ENCODE assay signal across 8 cellular contexts in the genomic region with DNA sequence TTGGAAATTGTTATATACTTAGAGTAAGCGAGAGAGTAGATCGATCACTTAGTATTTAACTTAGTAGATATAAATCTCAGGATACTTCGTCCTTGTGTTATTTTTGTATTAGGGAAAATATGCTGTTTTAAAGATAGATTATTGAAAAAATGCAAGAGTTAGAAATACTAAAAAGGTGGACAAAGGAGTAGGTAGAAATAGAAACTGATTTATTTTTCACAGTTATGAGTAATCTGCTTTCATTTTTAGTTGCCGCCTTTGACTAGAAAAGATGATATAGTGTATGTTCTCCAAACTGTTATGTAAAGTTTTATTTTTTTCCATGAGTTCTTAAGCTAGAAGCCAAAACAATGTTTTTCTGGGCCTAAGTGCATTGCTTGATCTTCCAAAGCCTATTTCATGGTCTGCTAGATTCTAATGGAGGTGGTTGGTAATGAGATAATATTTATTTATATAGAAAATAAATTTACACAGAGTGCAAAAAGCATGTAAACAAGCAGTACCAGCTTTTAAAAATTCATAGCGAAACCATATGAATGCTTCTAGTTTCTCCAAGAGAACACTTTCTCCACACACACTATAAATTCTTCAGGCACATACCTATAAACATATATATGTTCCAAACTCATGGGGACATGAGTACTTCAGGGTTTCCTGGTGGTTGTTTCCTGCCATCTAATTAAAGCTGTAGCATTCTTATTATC.
DNase-seq lines count a peak whose midpoint lies in the region; ATAC-seq lines count a peak whose summit lies in the region.

No MANE protein-coding gene starts in this region.

- no peak overlapping the region for H3K4me3 ChIP-seq in aorta (ENCODE audit: low read length in 2 of 2)

- H3K27me3 ChIP-seq in aorta (ENCODE audit: control insufficient read depth in 1 of 2, insufficient read depth in 2 of 2, low read length in 1 of 2) = no peaks in the 10 kb centered on the region

- no peaks in the 10 kb centered on the region for H3K36me3 ChIP-seq in aorta (ENCODE audit: control insufficient read depth in 1 of 2, insufficient read depth in 2 of 2, low read length in 1 of 2)

- H3K4me3 Mint-ChIP-seq in activated naive CD8-positive, alpha-beta T cell treated with anti-CD3 and anti-CD28 coated beads, Interleukin-2, amount 50 U/mL, for 24 hours = no peak overlapping the region
- H3K4me3 Mint-ChIP-seq in activated naive CD8-positive, alpha-beta T cell treated with anti-CD3 and anti-CD28 coated beads for 36 hours = no peak overlapping the region

- peak overlapping the region in 1 of 2 donors; percentile 33 for H3K27ac ChIP-seq in aorta (ENCODE audit: low read depth in 1 of 2, low read length in 2 of 2)

- peaks cover 16% of the 10 kb centered on the region for H3K4me1 Mint-ChIP-seq in activated naive CD8-positive, alpha-beta T cell treated with anti-CD3 and anti-CD28 coated beads, Interleukin-2, amount 50 U/mL, for 24 hours
- peaks cover 13% of the 10 kb centered on the region for H3K4me1 Mint-ChIP-seq in activated naive CD8-positive, alpha-beta T cell treated with anti-CD3 and anti-CD28 coated beads for 36 hours

- WGBS in aorta, 2 donors = 5 to 8% methylated on average over 5 of the region's 5 CpGs

- no peaks in the 10 kb centered on the region for H3K9me3 Mint-ChIP-seq in activated naive CD8-positive, alpha-beta T cell treated with anti-CD3 and anti-CD28 coated beads, Interleukin-2, amount 50 U/mL, for 24 hours
- H3K9me3 Mint-ChIP-seq in activated naive CD8-positive, alpha-beta T cell treated with anti-CD3 and anti-CD28 coated beads for 36 hours = no peaks in the 10 kb centered on the region

- H3K9me3 ChIP-seq in aorta (ENCODE audit: control insufficient read depth, low read length) = no peaks in the 10 kb centered on the region

- H3K27me3 Mint-ChIP-seq in activated naive CD8-positive, alpha-beta T cell treated with anti-CD3 and anti-CD28 coated beads, Interleukin-2, amount 50 U/mL, for 24 hours = peaks cover 2% of the 10 kb centered on the region
- H3K27me3 Mint-ChIP-seq in activated naive CD8-positive, alpha-beta T cell treated with anti-CD3 and anti-CD28 coated beads for 36 hours = no peaks in the 10 kb centered on the region

- H3K36me3 Mint-ChIP-seq in activated naive CD8-positive, alpha-beta T cell treated with anti-CD3 and anti-CD28 coated beads, Interleukin-2, amount 50 U/mL, for 24 hours (ENCODE audit: low read depth) = no peaks in the 10 kb centered on the region
- no peaks in the 10 kb centered on the region for H3K36me3 Mint-ChIP-seq in activated naive CD8-positive, alpha-beta T cell treated with anti-CD3 and anti-CD28 coated beads for 36 hours

- peaks cover 0 to 1% of the 10 kb centered on the region in 2 donors for H3K4me1 ChIP-seq in aorta (ENCODE audit: control insufficient read depth in 1 of 2, insufficient read depth in 2 of 2, low read length in 2 of 2)

- peak; percentile 20 for ATAC-seq in activated naive CD8-positive, alpha-beta T cell treated with anti-CD3 and anti-CD28 coated beads, Interleukin-2, amount 50 U/mL, for 24 hours
- ATAC-seq in HG02759 (IDR thresholded peaks at IDR 0.05; ENCODE audit: unreplicated experiment) (peak; percentile 62), HG03575 (IDR thresholded peaks at IDR 0.05; ENCODE audit: extremely low read depth, insufficient number of reproducible peaks, low FRiP score, unreplicated experiment) (peak; percentile 75), aorta (ENCODE audit: low FRiP score) (peak; percentile 40), Right ventricle myocardium superior (ENCODE audit: poor library complexity) (no peak)

- intact Hi-C loops in aorta (cut with DNase I) (no loop called here), Right ventricle myocardium superior (cut with DNase I) (no loop called here)

- DNase-seq in activated naive CD8-positive, alpha-beta T cell treated with anti-CD3 and anti-CD28 coated beads, Interleukin-2, amount 50 U/mL, for 24 hours = no peak
- no peak for DNase-seq in activated naive CD8-positive, alpha-beta T cell treated with anti-CD3 and anti-CD28 coated beads for 36 hours
- DNase-seq in aorta (no peak), Right ventricle myocardium superior (no peak), NCI-H1092 (lab: John Stamatoyannopoulos, UW) (no peak), C1 segment of cervical spinal cord (lab: John Stamatoyannopoulos, UW) (no peak)

- H3K27ac Mint-ChIP-seq in activated naive CD8-positive, alpha-beta T cell treated with anti-CD3 and anti-CD28 coated beads, Interleukin-2, amount 50 U/mL, for 24 hours = no peak overlapping the region
- H3K27ac Mint-ChIP-seq in activated naive CD8-positive, alpha-beta T cell treated with anti-CD3 and anti-CD28 coated beads for 36 hours = no peak overlapping the region
